18 cellular contexts compared by ENCODE assay signal in the genomic region with DNA sequence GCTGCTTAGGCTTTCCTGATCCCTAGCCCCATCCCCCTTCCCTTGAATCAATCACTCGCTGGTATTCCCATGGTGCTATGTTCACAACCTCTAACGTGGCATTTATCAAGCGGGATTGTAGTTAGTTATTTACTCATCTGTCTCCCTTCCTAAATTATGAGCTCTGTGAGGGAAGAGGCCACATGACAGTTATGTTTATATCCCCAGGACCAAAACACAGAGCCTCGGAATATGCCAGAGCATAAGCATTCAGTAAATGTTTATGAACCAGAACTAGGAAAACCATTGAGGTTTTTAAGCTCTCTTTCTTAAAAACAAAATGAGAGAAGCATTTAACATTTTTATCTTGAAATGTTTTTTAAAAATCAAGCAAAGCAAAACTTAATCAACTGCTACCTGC. TPM values are rescaled to one million over a fixed set of nuclear protein-coding genes. Genes with fewer than 3 reads are reported as not detected.
DNase-seq lines count a peak whose midpoint lies in the region; ATAC-seq, FAIRE-seq and TF ChIP-seq lines count a peak whose summit lies in the region.
"Had no signal": no experiment of that assay in that cellular context is flagged by ENCODE, and none has a peak within 500 bp of the region (broad histone marks: within the 10 kb centered on the region; RNA-seq: fewer than 3 reads in every experiment).

No MANE protein-coding gene starts in this region.

- H3K4me3 ChIP-seq in GM23338, result no peak overlapping the region
- H3K4me3 ChIP-seq in astrocyte (ENCODE audit: insufficient read depth, low read depth, low read length), result no peak overlapping the region
- H3K4me3 ChIP-seq in fibroblast of villous mesenchyme (ENCODE audit: low read depth, low read length), result no peak overlapping the region
- H3K4me3 ChIP-seq in neural cell (ENCODE audit: low read length), result peak overlapping the region; percentile 5
- no peak overlapping the region for H3K4me3 ChIP-seq in Karpas-422 (ENCODE audit: low read length)
- no peak overlapping the region for H3K4me3 ChIP-seq in effector memory CD4-positive, alpha-beta T cell (ENCODE audit: insufficient read depth, low read depth, low read length, poor library complexity, severe bottlenecking)
- H3K4me3 ChIP-seq: A549, BLaER1, GM23248 had no signal

- H3K27me3 ChIP-seq in GM23338 (ENCODE audit: insufficient read depth), result no peaks in the 10 kb centered on the region
- no peaks in the 10 kb centered on the region for H3K27me3 ChIP-seq in astrocyte (ENCODE audit: insufficient read depth, low read length)
- no peaks in the 10 kb centered on the region for H3K27me3 ChIP-seq in neural cell (ENCODE audit: insufficient read depth, low read depth, low read length)
- H3K27me3 ChIP-seq in Karpas-422 (ENCODE audit: low read length), result no peaks in the 10 kb centered on the region
- no peaks in the 10 kb centered on the region for H3K27me3 ChIP-seq in effector memory CD4-positive, alpha-beta T cell (replicated peaks; ENCODE audit: control insufficient read depth, insufficient read depth, low read length, poor library complexity, severe bottlenecking)
- H3K27me3 ChIP-seq: BLaER1 had no signal

- H3K4me3 Mint-ChIP-seq in GM23338 (no peak overlapping the region), astrocyte (ENCODE audit: unreplicated experiment) (no peak overlapping the region)
- H3K4me3 Mint-ChIP-seq: CD4-positive, alpha-beta memory T cell had no signal

- H4K20me1 ChIP-seq in GM23338 (replicated peaks; ENCODE audit: insufficient read depth), result no peaks in the 10 kb centered on the region
- H4K20me1 ChIP-seq in astrocyte (ENCODE audit: insufficient read depth, low read length), result no peaks in the 10 kb centered on the region
- no peaks in the 10 kb centered on the region for H4K20me1 ChIP-seq in neural cell (ENCODE audit: insufficient read depth)
- no peaks in the 10 kb centered on the region for H4K20me1 ChIP-seq in Karpas-422 (ENCODE audit: insufficient read depth, low read depth, low read length)

- peak; percentile 28 for TF ChIP-seq EP300 in neural cell (conservative IDR thresholded peaks at IDR 0.05; ENCODE audit: poor library complexity, severe bottlenecking)

- no peaks in the 10 kb centered on the region for H3K9me3 Mint-ChIP-seq in GM23338
- H3K9me3 Mint-ChIP-seq in astrocyte (ENCODE audit: unreplicated experiment), result no peaks in the 10 kb centered on the region
- H3K9me3 Mint-ChIP-seq: CD4-positive, alpha-beta memory T cell had no signal

- H3K79me2 ChIP-seq in GM23338 (replicated peaks; ENCODE audit: insufficient read depth) (no peaks in the 10 kb centered on the region), astrocyte (ENCODE audit: insufficient read depth, low read length) (no peaks in the 10 kb centered on the region), neural cell (replicated peaks; ENCODE audit: insufficient read depth, low read length) (no peaks in the 10 kb centered on the region), Karpas-422 (ENCODE audit: low read length) (no peaks in the 10 kb centered on the region)

- FAIRE-seq in astrocyte (lab: Jason Lieb, UNC), result no peak
- FAIRE-seq: GM12892 had no signal

- H3K9me2 ChIP-seq in GM23338 (ENCODE audit: insufficient read depth) (no peaks in the 10 kb centered on the region), neural cell (ENCODE audit: insufficient read depth, low read length) (no peaks in the 10 kb centered on the region), Karpas-422 (replicated peaks; ENCODE audit: insufficient read depth, low read length) (no peaks in the 10 kb centered on the region)

- H3K4me1 ChIP-seq in GM23338 (ENCODE audit: insufficient read depth) (peaks cover 21% of the 10 kb centered on the region), astrocyte (ENCODE audit: insufficient read depth, low read length) (peaks cover 8% of the 10 kb centered on the region), Karpas-422 (ENCODE audit: low read length) (no peaks in the 10 kb centered on the region)
- no peaks in the 10 kb centered on the region for H3K4me1 ChIP-seq in effector memory CD4-positive, alpha-beta T cell (ENCODE audit: control insufficient read depth, insufficient read depth, low read length, poor library complexity, severe bottlenecking)
- H3K4me1 ChIP-seq: A549, BLaER1 had no signal

- H3K27ac Mint-ChIP-seq in GM23338 (no peak overlapping the region), astrocyte (ENCODE audit: unreplicated experiment) (peak overlapping the region; percentile 38)

- no peak overlapping the region for H3K27ac ChIP-seq in GM23338 (ENCODE audit: low read depth)
- H3K27ac ChIP-seq in astrocyte (ENCODE audit: low read depth, low read length), result no peak overlapping the region
- no peak overlapping the region for H3K27ac ChIP-seq in neural cell (ENCODE audit: low read length)
- no peak overlapping the region for H3K27ac ChIP-seq in Karpas-422 (ENCODE audit: low read length)
- H3K27ac ChIP-seq in effector memory CD4-positive, alpha-beta T cell (ENCODE audit: insufficient read depth, low read length, poor library complexity, severe bottlenecking), result no peak overlapping the region
- H3K27ac ChIP-seq: A549, BLaER1, GM23248 had no signal

- H3K9me3 ChIP-seq in astrocyte (ENCODE audit: insufficient read depth, low read depth, low read length) (no peaks in the 10 kb centered on the region), neural cell (ENCODE audit: low read length) (no peaks in the 10 kb centered on the region), Karpas-422 (ENCODE audit: low read length) (no peaks in the 10 kb centered on the region)
- no peaks in the 10 kb centered on the region for H3K9me3 ChIP-seq in effector memory CD4-positive, alpha-beta T cell (ENCODE audit: control insufficient read depth, low read length)
- H3K9me3 ChIP-seq: A549, BLaER1 had no signal

- DNase-seq in GM23338 (ENCODE audit: low spot score) (peak; percentile 27), astrocyte (ENCODE audit: low read depth) (no peak), fibroblast of villous mesenchyme (ENCODE audit: low read depth) (peak; percentile 59), Karpas-422 (no peak), HT-29 (ENCODE audit: low spot score) (no peak)
- no peak for DNase-seq in effector memory CD4-positive, alpha-beta T cell
- DNase-seq: CD4-positive, alpha-beta memory T cell; GM23248; NCI-H1105; NCI-H187; NCI-H2107; NCI-H510A treated with DMSO at 0.1 percent for 48 hours; NCI-H774 had no signal

- H3K9ac ChIP-seq in astrocyte (ENCODE audit: low read length) (no peak overlapping the region), neural cell (ENCODE audit: low read length) (no peak overlapping the region), Karpas-422 (ENCODE audit: low read length) (no peak overlapping the region)
- H3K9ac ChIP-seq: BLaER1, GM23248 had no signal

- no peak for TF ChIP-seq RAD21 in neural cell (conservative IDR thresholded peaks at IDR 0.05)

- H3K36me3 Mint-ChIP-seq in GM23338 (ENCODE audit: low read depth) (no peaks in the 10 kb centered on the region), astrocyte (ENCODE audit: low read depth, unreplicated experiment) (peaks cover 2% of the 10 kb centered on the region)

- ATAC-seq in GM23338 (no peak; the same call in 2 of the 3 replicates), GM21447 (IDR thresholded peaks at IDR 0.05; ENCODE audit: unreplicated experiment) (no peak)
- ATAC-seq: A549 had no signal

- H3K27me3 Mint-ChIP-seq in GM23338 (ENCODE audit: insufficient read depth, low read depth, poor library complexity) (peaks cover 2% of the 10 kb centered on the region), astrocyte (ENCODE audit: low read depth, unreplicated experiment) (no peaks in the 10 kb centered on the region)
- H3K27me3 Mint-ChIP-seq: CD4-positive, alpha-beta memory T cell had no signal

- H3K36me3 ChIP-seq in GM23338 (ENCODE audit: insufficient read depth) (no peaks in the 10 kb centered on the region), astrocyte (ENCODE audit: insufficient read depth, low read length) (no peaks in the 10 kb centered on the region), neural cell (ENCODE audit: insufficient read depth, low read length) (no peaks in the 10 kb centered on the region), Karpas-422 (ENCODE audit: insufficient read depth, low read length) (no peaks in the 10 kb centered on the region)
- H3K36me3 ChIP-seq in effector memory CD4-positive, alpha-beta T cell (ENCODE audit: control insufficient read depth, insufficient read depth, low read length), result no peaks in the 10 kb centered on the region
- H3K36me3 ChIP-seq: BLaER1 had no signal

- H3F3A ChIP-seq in GM23338 (replicated peaks; ENCODE audit: low read depth) (no peaks in the 10 kb centered on the region), neural cell (ENCODE audit: insufficient read depth, low read length, poor library complexity, severe bottlenecking) (no peaks in the 10 kb centered on the region)

- TF ChIP-seq CTCF in GM23338 (conservative IDR thresholded peaks at IDR 0.05; ENCODE audit: low read depth in 2 of 2) (no peak), astrocyte (IDR thresholded peaks at IDR 0.05; ENCODE audit: insufficient read depth, low read depth, low read length) (no peak), fibroblast of villous mesenchyme (IDR thresholded peaks at IDR 0.05; ENCODE audit: insufficient read depth, low read depth, low read length) (no peak), neural cell (IDR thresholded peaks at IDR 0.05; ENCODE audit: poor library complexity, severe bottlenecking) (no peak)

- H3K4me2 ChIP-seq in GM23338 (peak overlapping the region; percentile 39; the same call in 1 of the 2 replicates), astrocyte (ENCODE audit: low read length) (no peak overlapping the region), neural cell (ENCODE audit: low read length) (no peak overlapping the region), Karpas-422 (ENCODE audit: low read depth, low read length, poor library complexity, severe bottlenecking) (no peak overlapping the region)
- H3K4me2 ChIP-seq: A549, BLaER1 had no signal

- H2AFZ ChIP-seq in GM23338 (no peak overlapping the region), astrocyte (ENCODE audit: low read depth, low read length) (no peak overlapping the region), neural cell (ENCODE audit: low read depth, low read length) (no peak overlapping the region), Karpas-422 (ENCODE audit: low read length) (no peak overlapping the region)
- H2AFZ ChIP-seq: GM23248 had no signal

- H3K4me1 Mint-ChIP-seq in GM23338 (peaks cover 30% of the 10 kb centered on the region), astrocyte (ENCODE audit: low read depth, unreplicated experiment) (peaks cover 26% of the 10 kb centered on the region)

RNA-seq across cellular contexts. Expression of a gene that starts 55.7 kb away (rescaled TPM):
- total RNA-seq in GM23338 (2014; rRNA removed; shearing (Covaris generic)), result 59.4 and 64.3 TPM in 2 replicates
- 80.2 and 82.3 TPM in 2 replicates for polyA plus RNA-seq in GM23338 (2016; fragmentation: Nextera tagmentation; extraction: Ambion mirVana)
- 54.4 and 54.8 TPM in 2 replicates for total RNA-seq in astrocyte
- total RNA-seq in fibroblast of villous mesenchyme, result 91.1 and 114 TPM in 2 replicates
- polyA plus RNA-seq in neural cell, result 78.3 and 100 TPM in 2 replicates
- 53.6 and 56.7 TPM in 2 replicates for polyA minus RNA-seq in neural cell
- total RNA-seq in Karpas-422 (2014; rRNA removed; shearing (Covaris generic); ENCODE audit: low replicate concordance), result 40.0 and 47.9 TPM in 2 replicates
- total RNA-seq in HT-29 (2014; rRNA removed; shearing (Covaris generic)), result 21.6 and 26.0 TPM in 2 replicates

RNA-seq across cellular contexts. Expression of a gene that starts 56.6 kb away (rescaled TPM):
- total RNA-seq in GM23338 (2014; rRNA removed; shearing (Covaris generic)), result not detected in 2 replicates
- polyA plus RNA-seq in GM23338 (2016; fragmentation: Nextera tagmentation; extraction: Ambion mirVana), result 0.54 TPM in 1 of 2 replicates, not detected in the other
- not detected in 2 replicates for total RNA-seq in astrocyte
- 0.43 TPM in 1 of 2 replicates, not detected in the other for total RNA-seq in fibroblast of villous mesenchyme
- polyA plus RNA-seq in neural cell, result 1.9 TPM in 1 of 2 replicates, not detected in the other
- polyA minus RNA-seq in neural cell, result 1.0 TPM in 1 of 2 replicates, not detected in the other
- not detected in 2 replicates for total RNA-seq in Karpas-422 (2014; rRNA removed; shearing (Covaris generic); ENCODE audit: low replicate concordance)
- not detected in 2 replicates for total RNA-seq in HT-29 (2014; rRNA removed; shearing (Covaris generic))
- total RNA-seq: CD4-positive, alpha-beta memory T cell; GM23248 had no signal
- polyA plus RNA-seq: CD4-positive, alpha-beta memory T cell had no signal

Comparison
In these comparisons a context has a peak if more than half of its experiments do, and no peak if none do; other contexts are left out.
1. DNase-seq: peak in GM23338 (single experiment) and fibroblast of villous mesenchyme (single experiment); none in astrocyte (single experiment), Karpas-422 (single experiment), effector memory CD4-positive, alpha-beta T cell (0 of 3) and HT-29 (single experiment).